27 cellular contexts compared by ENCODE assay signal in the genomic region with DNA sequence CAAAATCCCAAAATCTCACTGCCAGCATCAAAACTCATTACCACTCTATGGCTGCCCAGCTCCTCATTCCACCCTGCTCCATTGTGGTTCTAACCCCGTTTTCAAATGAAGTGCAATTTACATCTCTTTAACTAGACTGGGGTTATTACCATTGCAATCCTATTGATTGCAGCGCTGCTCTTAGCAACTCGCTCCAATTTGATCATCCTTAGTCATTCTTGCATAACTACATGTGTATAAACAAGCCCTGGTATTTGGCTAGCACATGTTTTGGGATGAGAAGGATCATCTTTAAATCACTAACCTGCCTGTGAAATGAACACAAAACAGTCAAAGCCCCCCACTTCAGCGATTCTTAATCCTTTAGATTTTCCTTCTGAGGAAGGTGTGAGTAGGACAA.
DNase-seq lines count a peak whose midpoint lies in the region; ATAC-seq and TF ChIP-seq lines count a peak whose summit lies in the region.
"Had no signal": no experiment of that assay in that cellular context is flagged by ENCODE, and none has a peak within 500 bp of the region (broad histone marks: within the 10 kb centered on the region; RNA-seq: fewer than 3 reads in every experiment).

No MANE protein-coding gene starts in this region.

- H3K36me3 Mint-ChIP-seq in MCF 10A (ENCODE audit: insufficient read depth, unreplicated experiment), result no peaks in the 10 kb centered on the region
- no peaks in the 10 kb centered on the region for H3K36me3 Mint-ChIP-seq in WTC11

- H3K4me1 ChIP-seq in breast epithelium, result no peaks in the 10 kb centered on the region
- no peaks in the 10 kb centered on the region for H3K4me1 ChIP-seq in sigmoid colon
- no peaks in the 10 kb centered on the region for H3K4me1 ChIP-seq in body of pancreas
- H3K4me1 ChIP-seq: SJCRH30 had no signal

- ATAC-seq in WTC11, result peak; percentile 30; the same call in 1 of the 2 replicates
- no peak for ATAC-seq in body of pancreas
- ATAC-seq: activated CD4-positive, alpha-beta T cell treated with anti-CD3 and anti-CD28 coated beads for 36 hours; heart right ventricle; left colon; Panc1; psoas muscle had no signal

- no peaks in the 10 kb centered on the region for H3K27me3 ChIP-seq in breast epithelium
- H3K27me3 ChIP-seq in sigmoid colon, result no peaks in the 10 kb centered on the region
- no peaks in the 10 kb centered on the region for H3K27me3 ChIP-seq in body of pancreas
- H3K27me3 ChIP-seq: BLaER1, heart right ventricle, SJCRH30 had no signal

- no TSS peak for BruUV-seq in MCF 10A (replicated peaks; lab: Mats Ljungman, UMichigan)

- TF ChIP-seq EP300 in sigmoid colon (IDR thresholded peaks at IDR 0.05), result no peak

- H3K27me3 Mint-ChIP-seq in MCF 10A (ENCODE audit: insufficient read depth, unreplicated experiment) (no peaks in the 10 kb centered on the region), WTC11 (ENCODE audit: low read depth) (peaks cover 2% of the 10 kb centered on the region)

- H3K27ac ChIP-seq in breast epithelium, result no peak overlapping the region
- H3K27ac ChIP-seq in sigmoid colon, result no peak overlapping the region
- no peak overlapping the region for H3K27ac ChIP-seq in body of pancreas
- H3K27ac ChIP-seq: 22Rv1, BLaER1, coronary artery, esophagus squamous epithelium, heart right ventricle, psoas muscle, SJCRH30 had no signal

- DNase-seq in MCF 10A (ENCODE audit: unreplicated experiment) (peak; percentile 70), breast epithelium (ENCODE audit: low spot score in 2 of 2) (no peak), WTC11 (ENCODE audit: low spot score) (no peak), foreskin fibroblast (peak; percentile 66 to 86), stromal cell of bone marrow (ENCODE audit: low read depth) (peak; percentile 45), sigmoid colon (no peak), body of pancreas (no peak), NK-92 (lab: John Stamatoyannopoulos, UW; ENCODE audit: unreplicated experiment) (no peak)
- DNase-seq: activated CD4-positive, alpha-beta T cell treated with anti-CD3 and anti-CD28 coated beads for 36 hours; activated naive CD4-positive, alpha-beta T cell treated with Interleukin-2 at 50 U/mL for 16 hours; activated T-cell treated with anti-CD3 and anti-CD28 coated beads, Interleukin-2, amount 50 U/mL, for 1 hour; esophagus squamous epithelium; heart right ventricle; HFFc6; KBM-7; left colon; mesendoderm; MV-4-11; NCI-H524; psoas muscle; SJCRH30; T-helper 1 cell had no signal

- no peak overlapping the region for H3K4me3 ChIP-seq in breast epithelium
- no peak overlapping the region for H3K4me3 ChIP-seq in foreskin fibroblast (ENCODE audit: low read depth in 1 of 2, low read length in 2 of 2)
- no peak overlapping the region for H3K4me3 ChIP-seq in sigmoid colon
- no peak overlapping the region for H3K4me3 ChIP-seq in body of pancreas
- H3K4me3 ChIP-seq: BLaER1, coronary artery, esophagus squamous epithelium, heart right ventricle, psoas muscle, SJCRH30, smooth muscle cell had no signal

- no peak for TF ChIP-seq POLR2A in breast epithelium (IDR thresholded peaks at IDR 0.05)
- no peak for TF ChIP-seq POLR2A in sigmoid colon (IDR thresholded peaks at IDR 0.05)
- no peak for TF ChIP-seq POLR2A in body of pancreas (IDR thresholded peaks at IDR 0.05)

- TF ChIP-seq CTCF in MCF 10A (IDR thresholded peaks at IDR 0.05; ENCODE audit: unreplicated experiment) (no peak), breast epithelium (IDR thresholded peaks at IDR 0.05) (no peak), WTC11 (IDR thresholded peaks at IDR 0.05) (no peak), foreskin fibroblast (IDR thresholded peaks at IDR 0.05; ENCODE audit: low read depth, low read length) (no peak), sigmoid colon (IDR thresholded peaks at IDR 0.05) (no peak), body of pancreas (IDR thresholded peaks at IDR 0.05) (no peak)

- CTCF ChIA-PET in MCF 10A (lab: Yijun Ruan, JAX), result interaction anchor here (0.6 to 1.2 kb wide), 4 partner anchors 15 to 516 kb away, joined by 3 to 6 read pairs (median 4); no protein-coding TSS in a partner anchor
- CTCF ChIA-PET in WTC11 (lab: Charles Lee), result interaction anchor here (1.2 kb wide), 1 partner anchor 14 kb away, joined by 3 read pairs; no protein-coding TSS in a partner anchor

- H3K4me1 Mint-ChIP-seq in MCF 10A (ENCODE audit: insufficient read depth, unreplicated experiment) (peaks cover 18% of the 10 kb centered on the region), WTC11 (peaks cover 23% of the 10 kb centered on the region)
- H3K4me1 Mint-ChIP-seq: activated CD4-positive, alpha-beta T cell treated with anti-CD3 and anti-CD28 coated beads for 36 hours had no signal

- H3K9me3 Mint-ChIP-seq in MCF 10A (ENCODE audit: unreplicated experiment), result peaks cover 1% of the 10 kb centered on the region
- H3K9me3 Mint-ChIP-seq in WTC11, result peaks cover 5% of the 10 kb centered on the region; the same call in 1 of the 2 replicates

- POLR2A ChIA-PET in MCF 10A (lab: Yijun Ruan, JAX), result interaction anchor here (0.6 to 2.4 kb wide), 4 partner anchors 11 to 120 kb away, joined by 3 to 7 read pairs (median 3); no protein-coding TSS in a partner anchor
- POLR2A ChIA-PET in WTC11 (lab: Charles Lee), result no interaction called here

- H3K27ac Mint-ChIP-seq in MCF 10A (ENCODE audit: low read depth, unreplicated experiment) (peak overlapping the region; percentile 46), WTC11 (no peak overlapping the region)
- H3K27ac Mint-ChIP-seq: activated CD4-positive, alpha-beta T cell treated with anti-CD3 and anti-CD28 coated beads for 36 hours; HFFc6 had no signal

- intact Hi-C loops in MCF 10A (cut with micrococcal nuclease), result no loop called here
- intact Hi-C loops in breast epithelium (cut with DNase I; ENCODE audit: low total_unique reads), result loop anchor here (5.0 kb wide), 1 partner anchor 82 kb away; no protein-coding TSS in a partner anchor
- intact Hi-C loops in sigmoid colon (cut with DNase I), result no loop called here
- intact Hi-C loops in body of pancreas (cut with DNase I), result no loop called here

- H3K9me3 ChIP-seq in breast epithelium (no peaks in the 10 kb centered on the region), sigmoid colon (no peaks in the 10 kb centered on the region), body of pancreas (no peaks in the 10 kb centered on the region)
- H3K9me3 ChIP-seq: BLaER1, esophagus squamous epithelium, heart right ventricle, psoas muscle, SJCRH30 had no signal

- H3K36me3 ChIP-seq in breast epithelium, result no peaks in the 10 kb centered on the region
- H3K36me3 ChIP-seq in sigmoid colon, result no peaks in the 10 kb centered on the region
- no peaks in the 10 kb centered on the region for H3K36me3 ChIP-seq in body of pancreas (replicated peaks in 1 of 2; ENCODE audit: insufficient read depth in 1 of 2, low read depth in 2 of 2)
- H3K36me3 ChIP-seq: BLaER1, esophagus squamous epithelium, heart right ventricle, SJCRH30 had no signal

- no peak overlapping the region for H3K4me3 Mint-ChIP-seq in MCF 10A (ENCODE audit: unreplicated experiment)
- no peak overlapping the region for H3K4me3 Mint-ChIP-seq in WTC11
- H3K4me3 Mint-ChIP-seq: activated CD4-positive, alpha-beta T cell treated with anti-CD3 and anti-CD28 coated beads for 36 hours; HFFc6 had no signal

- 83 to 88% methylated on average over 4 of the region's 4 CpGs for WGBS in sigmoid colon, 2 donors
- 56 to 68% methylated on average over 4 of the region's 4 CpGs for WGBS in body of pancreas, 2 donors

TF ChIP-seq in WTC11, 78 proteins besides CTCF, POLR2A, EP300 and RAD21 (continues in another document):
- no peak for TF ChIP-seq MLX (CRISPR knock-in tag; IDR thresholded peaks at IDR 0.05)
- TF ChIP-seq PREB (CRISPR knock-in tag; IDR thresholded peaks at IDR 0.05; ENCODE audit: borderline replicate concordance), result no peak
- TF ChIP-seq, protein P1, sequence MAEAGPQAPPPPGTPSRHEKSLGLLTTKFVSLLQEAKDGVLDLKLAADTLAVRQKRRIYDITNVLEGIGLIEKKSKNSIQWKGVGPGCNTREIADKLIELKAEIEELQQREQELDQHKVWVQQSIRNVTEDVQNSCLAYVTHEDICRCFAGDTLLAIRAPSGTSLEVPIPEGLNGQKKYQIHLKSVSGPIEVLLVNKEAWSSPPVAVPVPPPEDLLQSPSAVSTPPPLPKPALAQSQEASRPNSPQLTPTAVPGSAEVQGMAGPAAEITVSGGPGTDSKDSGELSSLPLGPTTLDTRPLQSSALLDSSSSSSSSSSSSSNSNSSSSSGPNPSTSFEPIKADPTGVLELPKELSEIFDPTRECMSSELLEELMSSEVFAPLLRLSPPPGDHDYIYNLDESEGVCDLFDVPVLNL (CRISPR knock-in tag; IDR thresholded peaks at IDR 0.05; ENCODE audit: borderline replicate concordance, low read depth), result no peak
- TF ChIP-seq HMGA2 (CRISPR knock-in tag; IDR thresholded peaks at IDR 0.05), result no peak
- TF ChIP-seq ELF4 (CRISPR knock-in tag; IDR thresholded peaks at IDR 0.05; ENCODE audit: low read depth), result no peak
- TF ChIP-seq E2F1 (CRISPR knock-in tag; IDR thresholded peaks at IDR 0.05), result no peak
- no peak for TF ChIP-seq ZNF671 (CRISPR knock-in tag; IDR thresholded peaks at IDR 0.05)
- no peak for TF ChIP-seq NFE2L1 (CRISPR knock-in tag; IDR thresholded peaks at IDR 0.05)
- no peak for TF ChIP-seq KAT7 (CRISPR knock-in tag; IDR thresholded peaks at IDR 0.05; ENCODE audit: borderline replicate concordance)

Comparison
In these comparisons a context has a peak if more than half of its experiments do, and no peak if none do; other contexts are left out.
1. DNase-seq: peak in MCF 10A (single experiment), foreskin fibroblast (2 of 2) and stromal cell of bone marrow (single experiment); none in breast epithelium (0 of 2), WTC11 (single experiment), sigmoid colon (single experiment), body of pancreas (0 of 4) and NK-92 (single experiment).